15 cellular contexts compared by ENCODE assay signal in the genomic region with DNA sequence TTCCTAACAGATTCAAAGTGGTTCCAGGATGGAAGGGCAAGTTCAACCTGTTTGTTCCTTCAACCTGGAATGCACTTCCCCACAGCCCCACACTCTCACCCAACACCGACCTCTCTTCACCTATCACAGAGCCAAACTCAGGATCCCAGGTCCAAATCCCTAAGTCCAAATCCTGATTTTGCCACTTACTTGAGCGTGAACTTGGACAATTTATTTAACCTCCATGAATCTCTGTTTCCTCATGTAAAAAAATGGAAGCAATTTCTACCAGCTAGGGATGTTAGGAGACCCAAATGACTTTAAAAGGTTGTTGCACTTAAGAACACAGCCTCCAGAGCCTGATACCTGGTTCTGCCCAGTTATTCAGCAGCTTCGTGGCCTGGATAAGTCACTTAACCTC. TPM values are rescaled to one million over a fixed set of nuclear protein-coding genes. Genes with fewer than 3 reads are reported as not detected.
"Had no signal": no experiment of that assay in that cellular context is flagged by ENCODE, and none has a peak within 500 bp of the region (broad histone marks: within the 10 kb centered on the region; RNA-seq: fewer than 3 reads in every experiment).

No MANE protein-coding gene starts in this region.

- H3K9me3 Mint-ChIP-seq: stimulated activated naive CD8-positive, alpha-beta T cell treated with anti-CD3 and anti-CD28 coated beads, Interleukin-15, Interleukin-2, amounts not matched to agents 100 ng/mL and 50 ng/mL, for 24 hours had no signal

- DNase-seq: activated CD4-positive, alpha-beta T cell treated with anti-CD3 and anti-CD28 coated beads, Interleukin-2, amount 10 ng/mL, durations not matched to agents 7 days and 5 days; activated CD8-positive, alpha-beta memory T cell treated with anti-CD3 and anti-CD28 coated beads for 24 hours; activated naive CD4-positive, alpha-beta T cell; aorta; erythroblast; ovary; sigmoid colon; spleen; T-helper 2 cell; upper lobe of right lung had no signal

- H3K27ac ChIP-seq: hepatocyte, neural progenitor cell, ovary, sigmoid colon, upper lobe of right lung had no signal

- H3K27me3 ChIP-seq: hepatocyte, neural progenitor cell, ovary, upper lobe of right lung had no signal

- H3K4me3 ChIP-seq: hepatocyte, neural progenitor cell, ovary, sigmoid colon, spleen, upper lobe of right lung had no signal

- H3K4me3 Mint-ChIP-seq: activated CD4-positive, alpha-beta T cell treated with anti-CD3 and anti-CD28 coated beads, Interleukin-2, amount 10 ng/mL, durations not matched to agents 7 days and 5 days; neural progenitor cell; stimulated activated naive CD8-positive, alpha-beta T cell treated with anti-CD3 and anti-CD28 coated beads, Interleukin-15, Interleukin-2, amounts not matched to agents 100 ng/mL and 50 ng/mL, for 24 hours had no signal

- H3K36me3 Mint-ChIP-seq: neural progenitor cell had no signal

- H3K9me3 ChIP-seq: ovary, sigmoid colon, spleen, upper lobe of right lung had no signal

- H3K4me1 ChIP-seq: neural progenitor cell, sigmoid colon had no signal

- H3K4me1 Mint-ChIP-seq: neural progenitor cell had no signal

- H3K27ac Mint-ChIP-seq: activated CD4-positive, alpha-beta T cell treated with anti-CD3 and anti-CD28 coated beads, Interleukin-2, amount 10 ng/mL, durations not matched to agents 7 days and 5 days; neural progenitor cell; stimulated activated naive CD8-positive, alpha-beta T cell treated with anti-CD3 and anti-CD28 coated beads, Interleukin-15, Interleukin-2, amounts not matched to agents 100 ng/mL and 50 ng/mL, for 24 hours had no signal

- ATAC-seq: upper lobe of right lung had no signal

- H3K36me3 ChIP-seq: neural progenitor cell, ovary, sigmoid colon, spleen, upper lobe of right lung had no signal

RNA-seq across cellular contexts. Expression of gene IGSF23, which starts 5.4 kb away (rescaled TPM):
- total RNA-seq: activated CD4-positive, alpha-beta T cell treated with anti-CD3 and anti-CD28 coated beads, Interleukin-2, amount 10 ng/mL, durations not matched to agents 7 days and 5 days; aorta; mesenteric fat pad; sigmoid colon; spleen; temporal lobe; upper lobe of right lung had no signal
- polyA plus RNA-seq: ovary, sigmoid colon, spleen had no signal
